ENCODE assay signal across 26 cellular contexts in genomic region chr11:16484434-16484833, GRCh38.
"Had no signal": no experiment of that assay in that cellular context is flagged by ENCODE, and none has a peak within 500 bp of the region (broad histone marks: within the 10 kb centered on the region; RNA-seq: fewer than 3 reads in every experiment).

No MANE protein-coding gene starts in this region.

- DNase-seq: colonic mucosa; cortex of kidney; effector CD8-positive, alpha-beta T cell; effector memory CD8-positive, alpha-beta T cell; endodermal cell; erythroblast; esophagus squamous epithelium; foreskin fibroblast; foreskin melanocyte; gastrocnemius medialis; glutamatergic neuron; head of caudate nucleus; heart right ventricle; hippocampal formation; left cardiac atrium; left lung; left ventricle myocardium superior; lower lobe of right lung; mesenchymal stem cell; midbrain had no signal

- H3K9me3 Mint-ChIP-seq: dendritic cell treated with granulocyte-macrophage colony-stimulating factor and Interleukin-4, amounts not matched to agents 40 ng/mL and 50 ng/mL, for 4 days; effector memory CD8-positive, alpha-beta T cell; endodermal cell had no signal

- H3K4me3 Mint-ChIP-seq: dendritic cell treated with granulocyte-macrophage colony-stimulating factor and Interleukin-4, amounts not matched to agents 40 ng/mL and 50 ng/mL, for 4 days; effector memory CD8-positive, alpha-beta T cell; endodermal cell had no signal

- H3K27me3 Mint-ChIP-seq: dendritic cell treated with granulocyte-macrophage colony-stimulating factor and Interleukin-4, amounts not matched to agents 40 ng/mL and 50 ng/mL, for 4 days; effector memory CD8-positive, alpha-beta T cell had no signal

- ATAC-seq: effector memory CD8-positive, alpha-beta T cell; esophagus mucosa; gastrocnemius medialis; left cardiac atrium; left lung; left ventricle myocardium superior; lower lobe of right lung had no signal

- H3K4me3 ChIP-seq: colonic mucosa, esophagus squamous epithelium, gastrocnemius medialis, heart right ventricle, left lung, lower lobe of right lung had no signal

- FAIRE-seq: endometrium, islet of Langerhans, keratinocyte had no signal

- H3K27ac ChIP-seq: colonic mucosa, epithelial cell of prostate, esophagus squamous epithelium, gastrocnemius medialis, heart right ventricle, left lung, lower lobe of right lung had no signal

- H3K27ac Mint-ChIP-seq: dendritic cell treated with granulocyte-macrophage colony-stimulating factor and Interleukin-4, amounts not matched to agents 40 ng/mL and 50 ng/mL, for 4 days; effector memory CD8-positive, alpha-beta T cell; endodermal cell had no signal

- H3K36me3 ChIP-seq: colonic mucosa, esophagus squamous epithelium, gastrocnemius medialis, heart right ventricle, left lung, lower lobe of right lung had no signal

- H3K4me1 ChIP-seq: colonic mucosa, esophagus squamous epithelium, left lung, lower lobe of right lung had no signal

- H3K4me1 Mint-ChIP-seq: endodermal cell had no signal

- H3K27me3 ChIP-seq: colonic mucosa, esophagus squamous epithelium, gastrocnemius medialis, heart right ventricle, left lung had no signal

- H3K9me3 ChIP-seq: colonic mucosa, esophagus squamous epithelium, gastrocnemius medialis, heart right ventricle, left lung, lower lobe of right lung had no signal
